In genomic region chr1:56331892-56332567, GRCh38 we compare ENCODE assay signal across 12 cellular contexts.
DNase-seq lines count a peak whose midpoint lies in the region; ATAC-seq and TF ChIP-seq lines count a peak whose summit lies in the region.
"Had no signal": no experiment of that assay in that cellular context is flagged by ENCODE, and none has a peak within 500 bp of the region (broad histone marks: within the 10 kb centered on the region; RNA-seq: fewer than 3 reads in every experiment).

No MANE protein-coding gene starts in this region.

- DNase-seq in RPMI7951 (ENCODE audit: low read depth) (peak; percentile 78), foreskin keratinocyte (peak in 1 of 2 donors; percentile 3), trophoblast cell (no peak)
- no peak for DNase-seq in activated naive CD4-positive, alpha-beta T cell treated with anti-CD3 and anti-CD28 coated beads, Interleukin-2, amount 10 ng/mL, durations not matched to agents 7 days and 5 days
- no peak for DNase-seq in activated effector memory CD4-positive, alpha-beta T cell treated with anti-CD3 and anti-CD28 coated beads, Interleukin-2, amount 50 U/mL, for 16 hours
- DNase-seq: effector memory CD4-positive, alpha-beta T cell; Karpas-422; NCI-H2081; stimulated activated CD4-positive, alpha-beta T cell treated with anti-CD3 and anti-CD28 coated beads, Interleukin-12 subunit alpha, Interleukin-12 subunit beta, amount 100 ng/mL, for 4 hours had no signal

- H3K27ac ChIP-seq in foreskin keratinocyte, result no peak overlapping the region
- peak overlapping the region; percentile 95 for H3K27ac ChIP-seq in trophoblast cell (ENCODE audit: low read depth, low read length)

- WGBS in trophoblast cell (ENCODE audit: extremely low coverage, insufficient coverage, insufficient read length), result no CpG with 5 or more reads among the region's 12 CpGs

- H2BK5ac ChIP-seq in trophoblast cell (ENCODE audit: low read depth, low read length, poor library complexity), result no peak overlapping the region

- no peak overlapping the region for H4K8ac ChIP-seq in trophoblast cell (ENCODE audit: low read depth, low read length)

- CTCF ChIA-PET in activated naive CD4-positive, alpha-beta T cell treated with anti-CD3 and anti-CD28 coated beads, Interleukin-2, amount 10 ng/mL, durations not matched to agents 7 days and 5 days (lab: Charles Lee), result no interaction called here

- peak overlapping the region; percentile 15 for H4K91ac ChIP-seq in trophoblast cell (ENCODE audit: low read depth, low read length)

- H3K4me3 Mint-ChIP-seq in activated naive CD4-positive, alpha-beta T cell treated with anti-CD3 and anti-CD28 coated beads, Interleukin-2, amount 10 ng/mL, durations not matched to agents 7 days and 5 days, result no peak overlapping the region
- H3K4me3 Mint-ChIP-seq: CD14-positive monocyte had no signal

- H3K18ac ChIP-seq in trophoblast cell (ENCODE audit: low read length), result no peak overlapping the region

- peaks cover 0 to 2% of the 10 kb centered on the region in 2 experiments for H3K36me3 ChIP-seq in trophoblast cell (ENCODE audit: control insufficient read depth in 1 of 2, insufficient read depth in 2 of 2, low read length in 2 of 2)

- no peak overlapping the region for H3K23ac ChIP-seq in trophoblast cell (ENCODE audit: low read length)

- H2AFZ ChIP-seq in trophoblast cell (ENCODE audit: insufficient read depth, low read length, poor library complexity), result no peak overlapping the region

- H2AK5ac ChIP-seq in trophoblast cell (ENCODE audit: low read length), result no peak overlapping the region

- no peak for TF ChIP-seq CTCF in foreskin keratinocyte (conservative IDR thresholded peaks at IDR 0.05)

- no peak overlapping the region for H3K4me3 ChIP-seq in trophoblast cell (ENCODE audit: low read depth, low read length)

- no peaks in the 10 kb centered on the region for H3K27me3 Mint-ChIP-seq in activated naive CD4-positive, alpha-beta T cell treated with anti-CD3 and anti-CD28 coated beads, Interleukin-2, amount 10 ng/mL, durations not matched to agents 7 days and 5 days

- H3K9me3 Mint-ChIP-seq in activated naive CD4-positive, alpha-beta T cell treated with anti-CD3 and anti-CD28 coated beads, Interleukin-2, amount 10 ng/mL, durations not matched to agents 7 days and 5 days, result no peaks in the 10 kb centered on the region

- H3K4ac ChIP-seq in trophoblast cell (ENCODE audit: low read depth, low read length), result no peak overlapping the region

- H3K27ac Mint-ChIP-seq in activated naive CD4-positive, alpha-beta T cell treated with anti-CD3 and anti-CD28 coated beads, Interleukin-2, amount 10 ng/mL, durations not matched to agents 7 days and 5 days, result no peak overlapping the region

- ATAC-seq in foreskin keratinocyte (peak; percentile 49), GM18502 (IDR thresholded peaks at IDR 0.05; ENCODE audit: poor library complexity, unreplicated experiment) (no peak)

- H3K27me3 ChIP-seq in foreskin keratinocyte (no peaks in the 10 kb centered on the region), trophoblast cell (ENCODE audit: insufficient read depth, low read length) (no peaks in the 10 kb centered on the region)

- H3K36me3 Mint-ChIP-seq in activated naive CD4-positive, alpha-beta T cell treated with anti-CD3 and anti-CD28 coated beads, Interleukin-2, amount 10 ng/mL, durations not matched to agents 7 days and 5 days, result no peaks in the 10 kb centered on the region
- H3K36me3 Mint-ChIP-seq: CD14-positive monocyte had no signal

- H2BK12ac ChIP-seq in trophoblast cell (ENCODE audit: low read length), result no peak overlapping the region

- no peak overlapping the region for H2BK120ac ChIP-seq in trophoblast cell (ENCODE audit: insufficient read depth, low read length, poor library complexity)

- peak; percentile 26 for TF ChIP-seq POLR2A in GM19099 (IDR thresholded peaks at IDR 0.05; ENCODE audit: extremely low read depth, insufficient read length, low read depth)

- no peak overlapping the region for H3K9ac ChIP-seq in trophoblast cell (ENCODE audit: low read length)

- H3K4me1 ChIP-seq in foreskin keratinocyte (no peaks in the 10 kb centered on the region), trophoblast cell (ENCODE audit: control insufficient read depth in 1 of 2, insufficient read depth in 2 of 2, low read length in 2 of 2) (peaks cover 9 to 20% of the 10 kb centered on the region in 2 experiments)

- H3K79me1 ChIP-seq in trophoblast cell (ENCODE audit: low read length), result peaks cover 28% of the 10 kb centered on the region

- no peak overlapping the region for H4K12ac ChIP-seq in trophoblast cell (ENCODE audit: low read depth, low read length)

- H3K79me2 ChIP-seq in trophoblast cell (ENCODE audit: control insufficient read depth, insufficient read depth, low read length, poor library complexity), result peaks cover 1% of the 10 kb centered on the region

- no peaks in the 10 kb centered on the region for H3K4me1 Mint-ChIP-seq in activated naive CD4-positive, alpha-beta T cell treated with anti-CD3 and anti-CD28 coated beads, Interleukin-2, amount 10 ng/mL, durations not matched to agents 7 days and 5 days

- H3K14ac ChIP-seq in trophoblast cell (ENCODE audit: low read length), result no peak overlapping the region

- peaks cover 2% of the 10 kb centered on the region for H3K9me3 ChIP-seq in trophoblast cell (ENCODE audit: insufficient read depth, low read depth, low read length)

- no peak overlapping the region for H3K4me2 ChIP-seq in trophoblast cell (ENCODE audit: low read length)
